Comparison of ENCODE assay signal across 1 cellular context in the genomic region with DNA sequence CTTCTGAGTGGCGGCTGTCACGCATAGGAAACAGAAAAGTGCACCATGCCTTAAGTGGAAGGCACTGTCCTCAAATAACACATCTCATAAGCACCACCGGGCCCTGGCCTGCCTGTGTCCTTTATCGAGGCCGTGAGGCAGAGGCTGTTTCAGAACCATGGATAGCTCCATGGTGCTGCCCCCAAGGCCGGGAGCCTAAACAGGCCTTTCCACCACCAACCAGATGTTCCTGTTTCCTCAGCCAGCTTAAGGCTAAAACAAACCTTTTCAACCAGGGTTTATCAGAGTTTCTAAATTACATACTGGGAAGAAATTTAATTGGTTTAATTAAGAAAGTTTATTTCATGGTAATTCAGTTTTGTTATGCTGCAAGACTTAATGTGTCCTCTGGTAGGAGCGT.
TF ChIP-seq lines count a peak whose summit lies in the region.

No MANE protein-coding gene starts in this region.

TF ChIP-seq in HepG2, 621 proteins besides CTCF, POLR2A, EP300 and RAD21 (continued from another document and continues in another):
- TF ChIP-seq CHD4 (IDR thresholded peaks at IDR 0.05; ENCODE audit: borderline replicate concordance, low read length) (no peak), ZBTB26 (CRISPR knock-in tag; IDR thresholded peaks at IDR 0.05; ENCODE audit: borderline replicate concordance) (peak; percentile 59; the same call in 1 of the 2 replicates), MTA1 (CRISPR knock-in tag; IDR thresholded peaks at IDR 0.05; ENCODE audit: borderline replicate concordance) (no peak), ZBTB37 (CRISPR knock-in tag; IDR thresholded peaks at IDR 0.05) (no peak), ZSCAN31 (CRISPR knock-in tag; IDR thresholded peaks at IDR 0.05; ENCODE audit: low read depth) (0 out of 2 replicates have a peak, but pooled peaks have one; percentile 37), NR2F6 (IDR thresholded peaks at IDR 0.05) (no peak), NR2F6 (CRISPR knock-in tag; IDR thresholded peaks at IDR 0.05) (peak; percentile 14; the same call in 1 of the 2 replicates), ZBED4 (CRISPR knock-in tag; IDR thresholded peaks at IDR 0.05; ENCODE audit: borderline replicate concordance) (no peak), MAZ (IDR thresholded peaks at IDR 0.05; ENCODE audit: borderline replicate concordance, low read depth, low read length) (no peak), MAZ (CRISPR knock-in tag; IDR thresholded peaks at IDR 0.05; ENCODE audit: low read depth) (0 out of 2 replicates have a peak, but pooled peaks have one; percentile 38), SP1 (IDR thresholded peaks at IDR 0.05) (no peak), SP1 (CRISPR knock-in tag; IDR thresholded peaks at IDR 0.05) (no peak), ZBTB49 (CRISPR knock-in tag; IDR thresholded peaks at IDR 0.05; ENCODE audit: borderline replicate concordance) (no peak), SETDB1 (CRISPR knock-in tag; IDR thresholded peaks at IDR 0.05; ENCODE audit: borderline replicate concordance) (no peak), GMEB1 (CRISPR knock-in tag; IDR thresholded peaks at IDR 0.05; ENCODE audit: borderline replicate concordance) (no peak), ZKSCAN1 (IDR thresholded peaks at IDR 0.05; ENCODE audit: low read length) (no peak), ZNF605 (CRISPR knock-in tag; IDR thresholded peaks at IDR 0.05) (peak; percentile 45; the same call in 1 of the 2 replicates), ZNF34 (CRISPR knock-in tag; IDR thresholded peaks at IDR 0.05; ENCODE audit: borderline replicate concordance) (no peak), HOXA5 (CRISPR knock-in tag; IDR thresholded peaks at IDR 0.05) (peak; percentile 70; the same call in 1 of the 2 replicates), GMEB2 (CRISPR knock-in tag; IDR thresholded peaks at IDR 0.05; ENCODE audit: low read depth) (no peak), ZBTB20 (CRISPR knock-in tag; IDR thresholded peaks at IDR 0.05; ENCODE audit: borderline replicate concordance, low read depth) (peak; percentile 53; the same call in 1 of the 2 replicates), EED (CRISPR knock-in tag; IDR thresholded peaks at IDR 0.05) (no peak), ZNF17 (CRISPR knock-in tag; IDR thresholded peaks at IDR 0.05) (no peak), ZBTB21 (CRISPR knock-in tag; IDR thresholded peaks at IDR 0.05) (peak; percentile 23; the same call in 1 of the 2 replicates)
- TF ChIP-seq, protein P1, sequence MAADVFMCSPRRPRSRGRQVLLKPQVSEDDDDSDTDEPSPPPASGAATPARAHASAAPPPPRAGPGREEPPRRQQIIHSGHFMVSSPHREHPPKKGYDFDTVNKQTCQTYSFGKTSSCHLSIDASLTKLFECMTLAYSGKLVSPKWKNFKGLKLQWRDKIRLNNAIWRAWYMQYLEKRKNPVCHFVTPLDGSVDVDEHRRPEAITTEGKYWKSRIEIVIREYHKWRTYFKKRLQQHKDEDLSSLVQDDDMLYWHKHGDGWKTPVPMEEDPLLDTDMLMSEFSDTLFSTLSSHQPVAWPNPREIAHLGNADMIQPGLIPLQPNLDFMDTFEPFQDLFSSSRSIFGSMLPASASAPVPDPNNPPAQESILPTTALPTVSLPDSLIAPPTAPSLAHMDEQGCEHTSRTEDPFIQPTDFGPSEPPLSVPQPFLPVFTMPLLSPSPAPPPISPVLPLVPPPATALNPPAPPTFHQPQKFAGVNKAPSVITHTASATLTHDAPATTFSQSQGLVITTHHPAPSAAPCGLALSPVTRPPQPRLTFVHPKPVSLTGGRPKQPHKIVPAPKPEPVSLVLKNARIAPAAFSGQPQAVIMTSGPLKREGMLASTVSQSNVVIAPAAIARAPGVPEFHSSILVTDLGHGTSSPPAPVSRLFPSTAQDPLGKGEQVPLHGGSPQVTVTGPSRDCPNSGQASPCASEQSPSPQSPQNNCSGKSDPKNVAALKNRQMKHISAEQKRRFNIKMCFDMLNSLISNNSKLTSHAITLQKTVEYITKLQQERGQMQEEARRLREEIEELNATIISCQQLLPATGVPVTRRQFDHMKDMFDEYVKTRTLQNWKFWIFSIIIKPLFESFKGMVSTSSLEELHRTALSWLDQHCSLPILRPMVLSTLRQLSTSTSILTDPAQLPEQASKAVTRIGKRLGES (CRISPR knock-in tag; IDR thresholded peaks at IDR 0.05; ENCODE audit: borderline replicate concordance) = peak; percentile 64; the same call in 1 of the 2 replicates
- TF ChIP-seq, protein P2, sequence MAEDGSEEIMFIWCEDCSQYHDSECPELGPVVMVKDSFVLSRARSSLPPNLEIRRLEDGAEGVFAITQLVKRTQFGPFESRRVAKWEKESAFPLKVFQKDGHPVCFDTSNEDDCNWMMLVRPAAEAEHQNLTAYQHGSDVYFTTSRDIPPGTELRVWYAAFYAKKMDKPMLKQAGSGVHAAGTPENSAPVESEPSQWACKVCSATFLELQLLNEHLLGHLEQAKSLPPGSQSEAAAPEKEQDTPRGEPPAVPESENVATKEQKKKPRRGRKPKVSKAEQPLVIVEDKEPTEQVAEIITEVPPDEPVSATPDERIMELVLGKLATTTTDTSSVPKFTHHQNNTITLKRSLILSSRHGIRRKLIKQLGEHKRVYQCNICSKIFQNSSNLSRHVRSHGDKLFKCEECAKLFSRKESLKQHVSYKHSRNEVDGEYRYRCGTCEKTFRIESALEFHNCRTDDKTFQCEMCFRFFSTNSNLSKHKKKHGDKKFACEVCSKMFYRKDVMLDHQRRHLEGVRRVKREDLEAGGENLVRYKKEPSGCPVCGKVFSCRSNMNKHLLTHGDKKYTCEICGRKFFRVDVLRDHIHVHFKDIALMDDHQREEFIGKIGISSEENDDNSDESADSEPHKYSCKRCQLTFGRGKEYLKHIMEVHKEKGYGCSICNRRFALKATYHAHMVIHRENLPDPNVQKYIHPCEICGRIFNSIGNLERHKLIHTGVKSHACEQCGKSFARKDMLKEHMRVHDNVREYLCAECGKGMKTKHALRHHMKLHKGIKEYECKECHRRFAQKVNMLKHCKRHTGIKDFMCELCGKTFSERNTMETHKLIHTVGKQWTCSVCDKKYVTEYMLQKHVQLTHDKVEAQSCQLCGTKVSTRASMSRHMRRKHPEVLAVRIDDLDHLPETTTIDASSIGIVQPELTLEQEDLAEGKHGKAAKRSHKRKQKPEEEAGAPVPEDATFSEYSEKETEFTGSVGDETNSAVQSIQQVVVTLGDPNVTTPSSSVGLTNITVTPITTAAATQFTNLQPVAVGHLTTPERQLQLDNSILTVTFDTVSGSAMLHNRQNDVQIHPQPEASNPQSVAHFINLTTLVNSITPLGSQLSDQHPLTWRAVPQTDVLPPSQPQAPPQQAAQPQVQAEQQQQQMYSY (CRISPR knock-in tag; IDR thresholded peaks at IDR 0.05) = 0 out of 2 replicates have a peak, but pooled peaks have one; percentile 34
- TF ChIP-seq, protein P3, sequence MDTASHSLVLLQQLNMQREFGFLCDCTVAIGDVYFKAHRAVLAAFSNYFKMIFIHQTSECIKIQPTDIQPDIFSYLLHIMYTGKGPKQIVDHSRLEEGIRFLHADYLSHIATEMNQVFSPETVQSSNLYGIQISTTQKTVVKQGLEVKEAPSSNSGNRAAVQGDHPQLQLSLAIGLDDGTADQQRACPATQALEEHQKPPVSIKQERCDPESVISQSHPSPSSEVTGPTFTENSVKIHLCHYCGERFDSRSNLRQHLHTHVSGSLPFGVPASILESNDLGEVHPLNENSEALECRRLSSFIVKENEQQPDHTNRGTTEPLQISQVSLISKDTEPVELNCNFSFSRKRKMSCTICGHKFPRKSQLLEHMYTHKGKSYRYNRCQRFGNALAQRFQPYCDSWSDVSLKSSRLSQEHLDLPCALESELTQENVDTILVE (CRISPR knock-in tag; IDR thresholded peaks at IDR 0.05) = peak; percentile 68; the same call in 1 of the 2 replicates
